ENCODE assay signal across 30 cellular contexts in genomic region chr14:49089078-49089477, GRCh38.
"Had no signal": no experiment of that assay in that cellular context is flagged by ENCODE, and none has a peak within 500 bp of the region (broad histone marks: within the 10 kb centered on the region; RNA-seq: fewer than 3 reads in every experiment).

No MANE protein-coding gene starts in this region.

- H3K27ac ChIP-seq: adrenal gland, body of pancreas, epithelial cell of prostate, esophagus squamous epithelium, gastroesophageal sphincter, heart right ventricle had no signal

- H3K4me1 ChIP-seq: adrenal gland, body of pancreas, esophagus squamous epithelium, gastroesophageal sphincter, heart right ventricle had no signal

- H3K9me3 ChIP-seq: adrenal gland, body of pancreas, esophagus squamous epithelium, gastroesophageal sphincter had no signal

- ATAC-seq: activated CD4-positive, alpha-beta T cell treated with anti-CD3 and anti-CD28 coated beads for 36 hours; activated CD8-positive, alpha-beta memory T cell treated with anti-CD3 and anti-CD28 coated beads, Interleukin-2, amount 10 ng/mL, durations not matched to agents 7 days and 5 days; activated CD8-positive, alpha-beta T cell treated with anti-CD3 and anti-CD28 coated beads, Interleukin-2, amount 10 ng/mL, durations not matched to agents 7 days and 5 days; activated naive CD8-positive, alpha-beta T cell treated with anti-CD3 and anti-CD28 coated beads, Interleukin-2, amount 50 U/mL, for 24 hours; body of pancreas; effector memory CD8-positive, alpha-beta T cell; gastroesophageal sphincter; heart right ventricle had no signal

- H3K36me3 ChIP-seq: adrenal gland, esophagus squamous epithelium, gastroesophageal sphincter, heart right ventricle had no signal

- DNase-seq: activated CD4-positive, alpha-beta memory T cell treated with anti-CD3 and anti-CD28 coated beads for 36 hours; activated CD4-positive, alpha-beta T cell treated with anti-CD3 and anti-CD28 coated beads for 36 hours; activated CD4-positive, alpha-beta T cell treated with anti-CD3 and anti-CD28 coated beads, Interleukin-2, amount 10 ng/mL, durations not matched to agents 24 days and 14 days; activated CD4-positive, CD25-positive, alpha-beta regulatory T cell; activated CD4-positive, CD25-positive, alpha-beta regulatory T cell treated with anti-CD3 and anti-CD28 coated beads, Interleukin-2, amount 50 U/mL, for 72 hours; activated CD8-positive, alpha-beta memory T cell treated with anti-CD3 and anti-CD28 coated beads, Interleukin-2, amount 10 ng/mL, durations not matched to agents 7 days and 5 days; activated CD8-positive, alpha-beta memory T cell treated with anti-CD3 and anti-CD28 coated beads, Interleukin-2, amount 50 U/mL, for 4 hours; activated CD8-positive, alpha-beta T cell treated with anti-CD3 and anti-CD28 coated beads, Interleukin-2, amount 10 ng/mL, durations not matched to agents 7 days and 5 days; activated effector memory CD4-positive, alpha-beta T cell treated with anti-CD3 and anti-CD28 coated beads, Interleukin-2, amount 50 U/mL, for 16 hours; activated naive CD4-positive, alpha-beta T cell treated with anti-CD3 and anti-CD28 coated beads for 36 hours; activated naive CD8-positive, alpha-beta T cell treated with anti-CD3 and anti-CD28 coated beads for 36 hours; activated naive CD8-positive, alpha-beta T cell treated with anti-CD3 and anti-CD28 coated beads, Interleukin-2, amount 50 U/mL, for 24 hours; activated T-cell treated with anti-CD3 and anti-CD28 coated beads, Interleukin-2, amount 50 U/mL, for 1 hour; activated T-cell treated with anti-CD3 and anti-CD28 coated beads, Interleukin-2, amount 50 U/mL, for 48 hours; adrenal gland; amygdala; aorta; body of pancreas; caudate nucleus; cortex of kidney; dermis blood vessel endothelial cell; effector CD4-positive, alpha-beta T cell; effector memory CD8-positive, alpha-beta T cell; esophagus squamous epithelium; foreskin melanocyte; heart right ventricle; T-helper 2 cell had no signal

- H3K4me3 ChIP-seq: adrenal gland, body of pancreas, esophagus squamous epithelium, gastroesophageal sphincter, heart right ventricle had no signal

- FAIRE-seq: colon had no signal

- H3K27me3 ChIP-seq: adrenal gland, body of pancreas, esophagus squamous epithelium, gastroesophageal sphincter, heart right ventricle had no signal
